In genomic region chr10:90871761-90872647, GRCh38 we compare ENCODE assay signal across 8 cellular contexts. TPM values are rescaled to one million over a fixed set of nuclear protein-coding genes. Genes with fewer than 3 reads are reported as not detected.
DNase-seq lines count a peak whose midpoint lies in the region; ATAC-seq and TF ChIP-seq lines count a peak whose summit lies in the region.

TSS of gene RPP30 (plus strand) at chr10:90871974. CDS start at chr10:90871987, 13 bp downstream.

- H3K79me2 ChIP-seq in MM.1S (ENCODE audit: low read length) = peaks cover 42% of the 10 kb centered on the region

- H3K27me3 ChIP-seq in MM.1S (replicated peaks; ENCODE audit: insufficient read depth, low read length) (no peaks in the 10 kb centered on the region), thoracic aorta (replicated peaks; ENCODE audit: insufficient read depth) (no peaks in the 10 kb centered on the region)

- H3K4me1 ChIP-seq in MM.1S (ENCODE audit: low read length) = peaks cover 18% of the 10 kb centered on the region
- peaks cover 8 to 12% of the 10 kb centered on the region in 2 donors for H3K4me1 ChIP-seq in thoracic aorta (ENCODE audit: control insufficient read depth in 1 of 2, low read depth in 2 of 2)

- peak within 1 kb of the TSS; percentile 84 for H3K9ac ChIP-seq in MM.1S (ENCODE audit: low read length)

- peak within 1 kb of the TSS; percentile 88 for H3K4me2 ChIP-seq in MM.1S (ENCODE audit: low read depth, low read length)

- no peaks in the 10 kb centered on the region for H3F3A ChIP-seq in MM.1S (ENCODE audit: insufficient read depth, low read length)

- DNase-seq in GM04504 (ENCODE audit: low read depth) = peak; percentile 39
- DNase-seq in HCEC 1CT = peak; percentile 86
- DNase-seq in MM.1S = peak; percentile 91
- DNase-seq in activated naive CD4-positive, alpha-beta T cell treated with anti-CD3 and anti-CD28 coated beads, Interleukin-2, amount 50 U/mL, for 72 hours (ENCODE audit: low spot score in 2 of 2) = peak; percentile 81 to 87
- no peak for DNase-seq in glomerular endothelial cell (ENCODE audit: extremely low read depth, low read depth, low spot score)
- DNase-seq in omental fat pad (ENCODE audit: low spot score) = peak; percentile 63
- DNase-seq in thoracic aorta (ENCODE audit: low spot score) = peak; percentile 47

- peaks cover 4 to 6% of the 10 kb centered on the region in 2 donors for H3K9me3 Mint-ChIP-seq in activated naive CD4-positive, alpha-beta T cell treated with anti-CD3 and anti-CD28 coated beads, Interleukin-2, amount 50 U/mL, for 72 hours

- H3K27ac Mint-ChIP-seq in activated naive CD4-positive, alpha-beta T cell treated with anti-CD3 and anti-CD28 coated beads, Interleukin-2, amount 50 U/mL, for 72 hours = peak within 1 kb of the TSS; percentile 99 to 100

- no peaks in the 10 kb centered on the region for H4K20me1 ChIP-seq in MM.1S (ENCODE audit: insufficient read depth, low read length)

- TF ChIP-seq CTCF in MM.1S (IDR thresholded peaks at IDR 0.05; ENCODE audit: low read length) (no peak), omental fat pad (IDR thresholded peaks at IDR 0.05) (no peak), thoracic aorta (IDR thresholded peaks at IDR 0.05) (no peak)

- H3K27ac ChIP-seq in MM.1S (ENCODE audit: low read length) (peak within 1 kb of the TSS; percentile 38; the same call in 1 of the 2 replicates), thoracic aorta (peak within 1 kb of the TSS; percentile 15 to 33)

- peak; percentile 100 for ATAC-seq in SK-N-SH treated with all-trans-retinoic acid at 6 μM for 48 hours
- peak; percentile 87 to 88 for ATAC-seq in activated naive CD4-positive, alpha-beta T cell treated with anti-CD3 and anti-CD28 coated beads, Interleukin-2, amount 50 U/mL, for 72 hours
- peak; percentile 97 for ATAC-seq in omental fat pad (ENCODE audit: low FRiP score)
- ATAC-seq in thoracic aorta (ENCODE audit: insufficient number of reproducible peaks, low FRiP score, low read depth) = peak; percentile 89

- peaks cover 19 to 37% of the 10 kb centered on the region in 2 donors for H3K36me3 Mint-ChIP-seq in activated naive CD4-positive, alpha-beta T cell treated with anti-CD3 and anti-CD28 coated beads, Interleukin-2, amount 50 U/mL, for 72 hours

- H2AFZ ChIP-seq in MM.1S (ENCODE audit: low read length) = peak within 1 kb of the TSS; percentile 97

- H3K4me3 ChIP-seq in MM.1S (ENCODE audit: low read length) (peak within 1 kb of the TSS; percentile 93), thoracic aorta (peak within 1 kb of the TSS; percentile 82)

- H3K9me3 ChIP-seq in MM.1S (replicated peaks; ENCODE audit: insufficient read depth, low read length) (no peaks in the 10 kb centered on the region), thoracic aorta (no peaks in the 10 kb centered on the region)

- H3K9me2 ChIP-seq in MM.1S (replicated peaks; ENCODE audit: insufficient read depth, low read length) = no peaks in the 10 kb centered on the region

- peaks cover 10% of the 10 kb centered on the region; the same call in 1 of the 2 replicates for H3K36me3 ChIP-seq in MM.1S (replicated peaks; ENCODE audit: insufficient read depth, low read length)
- H3K36me3 ChIP-seq in thoracic aorta = peaks cover 9% of the 10 kb centered on the region

TF ChIP-seq in SK-N-SH treated with all-trans-retinoic acid at 6 μM for 48 hours, 23 proteins besides CTCF, POLR2A, EP300 and RAD21:
- TF ChIP-seq RARB (CRISPR knock-in tag; IDR thresholded peaks at IDR 0.05) (no peak), ZNF565 (CRISPR knock-in tag; conservative IDR thresholded peaks at IDR 0.05; ENCODE audit: low read depth) (no peak), PATZ1 (CRISPR knock-in tag; IDR thresholded peaks at IDR 0.05; ENCODE audit: borderline replicate concordance) (no peak), ZC3H10 (CRISPR knock-in tag; IDR thresholded peaks at IDR 0.05) (no peak)

RNA-seq across cellular contexts. Expression of gene RPP30, which starts in this region (rescaled TPM):
- total RNA-seq in activated naive CD4-positive, alpha-beta T cell treated with anti-CD3 and anti-CD28 coated beads, Interleukin-2, amount 50 U/mL, for 72 hours = 100 to 1,000 TPM; 106 to 126 TPM
- total RNA-seq in glomerular endothelial cell = 34.8 and 50.2 TPM in 2 replicates
- total RNA-seq in omental fat pad = 10 to 100 TPM; 23.1 to 29.9 (median 26.6) TPM
- 10 to 100 TPM; 19.0 to 33.7 TPM for total RNA-seq in thoracic aorta
